Comparison of ENCODE assay signal across 13 cellular contexts in the genomic region with DNA sequence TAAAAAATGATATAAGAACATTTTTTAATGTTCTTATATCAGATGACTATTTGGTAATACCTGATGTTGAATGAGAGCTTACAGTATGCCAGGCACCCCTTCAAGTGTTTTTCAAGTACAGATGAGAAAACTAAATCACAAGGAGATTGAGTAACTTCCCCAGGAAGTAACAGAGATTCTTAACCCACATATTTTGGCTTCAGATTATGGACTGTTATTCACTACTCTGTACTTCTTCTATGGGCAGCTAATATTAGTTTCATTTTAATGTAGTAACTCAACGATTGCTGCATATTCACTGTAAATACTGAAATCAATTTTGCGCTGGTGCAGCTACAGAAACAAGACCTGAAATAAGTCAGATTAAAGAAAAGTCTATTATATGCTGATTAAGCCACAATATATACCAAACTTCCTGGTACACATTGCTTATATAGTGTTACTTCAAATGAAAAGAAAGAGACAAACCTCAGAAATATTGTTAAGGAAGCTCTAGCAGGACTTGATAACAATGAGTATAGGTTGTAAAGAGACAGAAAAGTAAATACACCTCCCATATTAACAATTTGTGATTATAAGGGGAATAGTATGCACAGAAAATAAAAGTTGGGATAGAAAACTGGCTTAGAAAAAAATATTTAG. TPM values are rescaled to one million over a fixed set of nuclear protein-coding genes. Genes with fewer than 3 reads are reported as not detected.
DNase-seq lines count a peak whose midpoint lies in the region; ATAC-seq and TF ChIP-seq lines count a peak whose summit lies in the region.
"Had no signal": no experiment of that assay in that cellular context is flagged by ENCODE, and none has a peak within 500 bp of the region (broad histone marks: within the 10 kb centered on the region; RNA-seq: fewer than 3 reads in every experiment).

No MANE protein-coding gene starts in this region.

- intact Hi-C loops in A673 (cut with micrococcal nuclease; ENCODE audit: unreplicated experiment) (no loop called here), right cardiac atrium (cut with DNase I) (no loop called here), sigmoid colon (cut with DNase I) (no loop called here)

- H3K27me3 ChIP-seq in A673 (replicated peaks; ENCODE audit: insufficient read depth, low read depth, low read length, poor library complexity) (no peaks in the 10 kb centered on the region), right cardiac atrium (ENCODE audit: control insufficient read depth, insufficient read depth) (no peaks in the 10 kb centered on the region), sigmoid colon (no peaks in the 10 kb centered on the region)
- H3K27me3 ChIP-seq: stomach had no signal

- no peak for TF ChIP-seq CTCF in A673 (conservative IDR thresholded peaks at IDR 0.05; ENCODE audit: low read depth, low read length)
- no peak for TF ChIP-seq CTCF in sigmoid colon (IDR thresholded peaks at IDR 0.05)

- H3K27ac ChIP-seq in A673 (ENCODE audit: low read depth, low read length, poor library complexity, severe bottlenecking) (peak overlapping the region; percentile 51), right cardiac atrium (ENCODE audit: low read length) (no peak overlapping the region), sigmoid colon (peak overlapping the region in 2 of 4 donors; percentile 14 to 29)
- H3K27ac ChIP-seq: KMS-11 had no signal

- no peaks in the 10 kb centered on the region for H3K36me3 ChIP-seq in A673 (ENCODE audit: insufficient read depth, low read length, poor library complexity, severe bottlenecking)
- H3K36me3 ChIP-seq in sigmoid colon = no peaks in the 10 kb centered on the region
- H3K36me3 ChIP-seq: stomach had no signal

- TF ChIP-seq POLR2A in sigmoid colon (IDR thresholded peaks at IDR 0.05) = no peak

- H3K4me1 ChIP-seq in A673 (ENCODE audit: insufficient read depth, low read length, poor library complexity, severe bottlenecking) = peaks cover 51% of the 10 kb centered on the region
- H3K4me1 ChIP-seq in right cardiac atrium (ENCODE audit: control insufficient read depth, insufficient read depth, low read length) = peaks cover 4% of the 10 kb centered on the region
- peaks cover 0 to 27% (median 9%) of the 10 kb centered on the region in 4 donors for H3K4me1 ChIP-seq in sigmoid colon

- POLR2A ChIA-PET in A673 (lab: Charles Lee; ENCODE audit: low non-redundant PET) = no interaction called here

- WGBS in right cardiac atrium = 58% methylated on average over 2 of the region's 2 CpGs
- 69 to 85% methylated on average over 2 of the region's 2 CpGs for WGBS in sigmoid colon, 2 donors

- H3K9me3 ChIP-seq in A673 (ENCODE audit: low read depth, low read length, poor library complexity, severe bottlenecking) (no peaks in the 10 kb centered on the region), right cardiac atrium (ENCODE audit: control insufficient read depth, low read length) (no peaks in the 10 kb centered on the region), sigmoid colon (no peaks in the 10 kb centered on the region)
- H3K9me3 ChIP-seq: stomach had no signal

- H3K4me3 ChIP-seq in A673 (ENCODE audit: low read depth, low read length, poor library complexity, severe bottlenecking) (peak overlapping the region; percentile 23), right cardiac atrium (ENCODE audit: low read length) (peak overlapping the region; percentile 40), sigmoid colon (no peak overlapping the region)
- H3K4me3 ChIP-seq: stomach had no signal

- CTCF ChIA-PET in A673 (lab: Charles Lee) = no interaction called here

- no peak for TF ChIP-seq EP300 in sigmoid colon (IDR thresholded peaks at IDR 0.05)

- BruUV-seq in A673 (replicated peaks; lab: Mats Ljungman, UMichigan) = no TSS peak

- ATAC-seq in right cardiac atrium = peak; percentile 65 to 78
- ATAC-seq in HG03039 (IDR thresholded peaks at IDR 0.05; ENCODE audit: unreplicated experiment) = no peak

- DNase-seq in A673 (ENCODE audit: low spot score) (peak; percentile 62), HCEC 1CT (peak; percentile 77), amniotic epithelial cell (ENCODE audit: low read depth) (peak; percentile 85), right cardiac atrium (no peak), DMS53 treated with DMSO at 0.1 percent for 48 hours (lab: John Stamatoyannopoulos, UW; ENCODE audit: unreplicated experiment) (no peak), SK-N-DZ (ENCODE audit: low spot score) (no peak), sigmoid colon (no peak)
- DNase-seq: activated naive CD4-positive, alpha-beta T cell treated with Interleukin-2 at 50 U/mL for 16 hours; C1 segment of cervical spinal cord; NK-92 treated with Interleukin-12 subunit alpha and Interleukin-12 subunit beta, amount 100 ng/mL, for 24 hours; stomach had no signal

RNA-seq across cellular contexts. Expression of a gene that starts 19.7 kb away (rescaled TPM):
- total RNA-seq in A673 (2021) (10.8 and 13.4 TPM in 2 replicates), right cardiac atrium (10 to 100 TPM; 13.8 to 15.7 (median 15.4) TPM), sigmoid colon (10 to 100 TPM; 40.2 to 56.1 (median 49.3) TPM)
- polyA plus RNA-seq in right cardiac atrium (5.2 TPM), sigmoid colon (1 to 10 TPM; 6.0 to 9.8 (median 7.2) TPM)
- 14.5 and 17.4 TPM in 2 replicates for polyA plus RNA-seq in SK-N-DZ (2014; cell fraction: cytosol; rRNA removed)
- polyA plus RNA-seq in SK-N-DZ (2014; cell fraction: nucleus; rRNA removed) = 10.6 and 11.5 TPM in 2 replicates

Comparison
In these comparisons a context has a peak if more than half of its experiments do, and no peak if none do; other contexts are left out.
1. DNase-seq: peak in A673 (single experiment), HCEC 1CT (single experiment) and amniotic epithelial cell (single experiment); none in right cardiac atrium (0 of 3), DMS53 treated with DMSO at 0.1 percent for 48 hours (single experiment), SK-N-DZ (single experiment) and sigmoid colon (single experiment).
2. H3K4me3 ChIP-seq: peak in A673 (single experiment) and right cardiac atrium (single experiment); none in sigmoid colon (0 of 4).